8 cellular contexts compared by ENCODE assay signal in genomic region chr20:40962733-40963504, GRCh38.
DNase-seq lines count a peak whose midpoint lies in the region; ATAC-seq, FAIRE-seq and TF ChIP-seq lines count a peak whose summit lies in the region.

No MANE protein-coding gene starts in this region.

- no peaks in the 10 kb centered on the region for H4K20me1 ChIP-seq in HepG2 (ENCODE audit: insufficient read depth, low read length)

- peak overlapping the region; percentile 19; the same call in 1 of the 2 replicates for H3K9ac ChIP-seq in HepG2 (ENCODE audit: insufficient read depth, low read depth, low read length)

- DNase-seq in GM12864 (ENCODE audit: low read depth) (no peak), NCI-H226 (peak; percentile 18), chondrocyte (ENCODE audit: low spot score) (no peak), HepG2 (ENCODE audit: low spot score) (peak; percentile 72)
- peak; percentile 61 to 65 for DNase-seq in activated CD4-positive, alpha-beta T cell treated with anti-CD3 and anti-CD28 coated beads for 24 hours (ENCODE audit: low read depth in 2 of 2)
- peak; percentile 36 to 56 (median 54) for DNase-seq in stimulated activated CD4-positive, alpha-beta T cell treated with anti-CD3 and anti-CD28 coated beads, TNF-alpha, amount 100 ng/mL, for 1 hour (ENCODE audit: low read depth in 3 of 3, low spot score in 1 of 3)

- TF ChIP-seq CTCF in GM12864 (IDR thresholded peaks at IDR 0.05; ENCODE audit: low read depth, low read length, missing control alignments) (peak; percentile 80), chondrocyte (IDR thresholded peaks at IDR 0.05) (peak; percentile 91), HepG2 (CRISPR knock-in tag; IDR thresholded peaks at IDR 0.05) (peak; percentile 93)

- TF ChIP-seq POLR2A in HepG2 (IDR thresholded peaks at IDR 0.05; ENCODE audit: insufficient read depth in 1 of 2, low read depth in 2 of 2, low read length in 2 of 2) = no peak

- no peaks in the 10 kb centered on the region for H3K9me3 Mint-ChIP-seq in chondrocyte (ENCODE audit: low read depth)

- no peaks in the 10 kb centered on the region for H3K9me3 ChIP-seq in HepG2 (ENCODE audit: low read length)

- H2AFZ ChIP-seq in HepG2 (ENCODE audit: low read length) = no peak overlapping the region

- POLR2A ChIA-PET in HepG2 (lab: Yijun Ruan, JAX) = no interaction called here

- intact Hi-C loops in HepG2 (cut with micrococcal nuclease; ENCODE audit: unreplicated experiment) = loop anchor here (1.0 to 5.0 kb wide), 4 partner anchors 166 to 801 kb away; no protein-coding TSS in a partner anchor

- H3K27me3 ChIP-seq in HepG2 (ENCODE audit: control insufficient read depth in 1 of 2, insufficient read depth in 2 of 2, low read length in 2 of 2) = peaks cover 2 to 5% of the 10 kb centered on the region in 2 experiments; a peak in 1 of 5 replicates

- no peak for TF ChIP-seq EP300 in HepG2 (IDR thresholded peaks at IDR 0.05; ENCODE audit: low read depth in 2 of 2, low read length in 2 of 2)
- no peak for TF ChIP-seq EP300 in HepG2 (CRISPR knock-in tag; IDR thresholded peaks at IDR 0.05; ENCODE audit: borderline replicate concordance)

- in situ Hi-C loops in HepG2 (cut with HindIII; ENCODE audit: extremely low pct_ligation_motif_present, low pct_unique_long_range_greater_than_20kb) = no loop called here

- H3K36me3 Mint-ChIP-seq in chondrocyte (ENCODE audit: low read depth) = no peaks in the 10 kb centered on the region

- no peak overlapping the region for H3K4me3 Mint-ChIP-seq in chondrocyte (ENCODE audit: unreplicated experiment)

- no peak overlapping the region for H3K27ac Mint-ChIP-seq in chondrocyte (ENCODE audit: unreplicated experiment)

- H3K4me1 Mint-ChIP-seq in chondrocyte (ENCODE audit: low read depth) = peaks cover 6% of the 10 kb centered on the region

- peak; percentile 94 for TF ChIP-seq RAD21 in HepG2 (CRISPR knock-in tag; IDR thresholded peaks at IDR 0.05)

- no peaks in the 10 kb centered on the region for H3K27me3 Mint-ChIP-seq in chondrocyte (ENCODE audit: low read depth)

- H3K4me3 ChIP-seq in GM12864 (ENCODE audit: low read depth, low read length) (no peak overlapping the region), HepG2 (replicated peaks in 1 of 3; ENCODE audit: insufficient read depth in 1 of 3, low read depth in 2 of 3, low read length in 3 of 3) (peak overlapping the region in 2 of 3 experiments; percentile 17 to 62; a peak in 2 of 6 replicates)

- no peaks in the 10 kb centered on the region for H3K36me3 ChIP-seq in HepG2 (replicated peaks in 1 of 2; ENCODE audit: control insufficient read depth in 1 of 2, insufficient read depth in 2 of 2, low read length in 2 of 2)

- ATAC-seq in HG02973 (IDR thresholded peaks at IDR 0.05; ENCODE audit: unreplicated experiment) (peak; percentile 79), HepG2 (peak; percentile 90), GM18870 (IDR thresholded peaks at IDR 0.05; ENCODE audit: unreplicated experiment) (no peak)

- H3K27ac ChIP-seq in HepG2 (ENCODE audit: extremely low read length, insufficient read depth, low read length) = no peak overlapping the region

- no TSS peak for BruUV-seq in HepG2 (replicated peaks; lab: Mats Ljungman, UMichigan)

- peaks cover 22% of the 10 kb centered on the region for H3K4me1 ChIP-seq in HepG2 (ENCODE audit: insufficient read depth, low read length)

- FAIRE-seq in HepG2 (lab: Jason Lieb, UNC) = peak; percentile 61

- CTCF ChIA-PET in HepG2 (lab: Yijun Ruan, JAX; ENCODE audit: low intra/inter-chr PET ratio, low total read pairs) = interaction anchor here (0.6 to 1.8 kb wide), 7 partner anchors 70 to 1849 kb away, joined by 3 to 11 read pairs (median 5); no protein-coding TSS in a partner anchor

- peak overlapping the region; percentile 84 for H3K4me2 ChIP-seq in HepG2 (ENCODE audit: low read depth, low read length)

- H3K79me2 ChIP-seq in HepG2 (ENCODE audit: insufficient read depth, low read length) = no peaks in the 10 kb centered on the region

- 6% methylated on average over 21 of the region's 21 CpGs for WGBS in HepG2 (ENCODE audit: low lambda C conversion rate)

TF ChIP-seq in HepG2, 621 proteins besides CTCF, POLR2A, EP300 and RAD21 (continues in another document):
- TF ChIP-seq ZNF235 (CRISPR knock-in tag; IDR thresholded peaks at IDR 0.05; ENCODE audit: borderline replicate concordance) (0 out of 2 replicates have a peak, but pooled peaks have one; percentile 39), ZNF280B (CRISPR knock-in tag; IDR thresholded peaks at IDR 0.05; ENCODE audit: borderline replicate concordance) (0 out of 2 replicates have a peak, but pooled peaks have one; percentile 49), REPIN1 (CRISPR knock-in tag; IDR thresholded peaks at IDR 0.05; ENCODE audit: borderline replicate concordance, low read depth) (no peak), FOXO1 (CRISPR knock-in tag; IDR thresholded peaks at IDR 0.05) (no peak), DDIT3 (CRISPR knock-in tag; IDR thresholded peaks at IDR 0.05) (no peak), ZHX1 (CRISPR knock-in tag; IDR thresholded peaks at IDR 0.05; ENCODE audit: low read depth) (no peak), THAP7 (CRISPR knock-in tag; IDR thresholded peaks at IDR 0.05) (0 out of 2 replicates have a peak, but pooled peaks have one; percentile 13), ZNF644 (CRISPR knock-in tag; IDR thresholded peaks at IDR 0.05; ENCODE audit: low read depth) (0 out of 2 replicates have a peak, but pooled peaks have one; percentile 39), XRCC5 (optimal IDR thresholded peaks at IDR 0.05; ENCODE audit: low read length) (peak; percentile 93), TMF1 (CRISPR knock-in tag; IDR thresholded peaks at IDR 0.05; ENCODE audit: low read depth) (no peak), NFE2L1 (CRISPR knock-in tag; IDR thresholded peaks at IDR 0.05; ENCODE audit: borderline replicate concordance) (no peak), TEAD3 (CRISPR knock-in tag; optimal IDR thresholded peaks at IDR 0.05; ENCODE audit: borderline replicate concordance) (peak; percentile 20), ZNF276 (CRISPR knock-in tag; IDR thresholded peaks at IDR 0.05; ENCODE audit: low read depth) (0 out of 2 replicates have a peak, but pooled peaks have one; percentile 58)

Comparison
In these comparisons a context has a peak if more than half of its experiments do, and no peak if none do; other contexts are left out.
1. DNase-seq: peak in NCI-H226 (single experiment), activated CD4-positive, alpha-beta T cell treated with anti-CD3 and anti-CD28 coated beads for 24 hours (2 of 2), HepG2 (single experiment) and stimulated activated CD4-positive, alpha-beta T cell treated with anti-CD3 and anti-CD28 coated beads, TNF-alpha, amount 100 ng/mL, for 1 hour (3 of 3); none in GM12864 (single experiment) and chondrocyte (single experiment).
2. Peak in every context shown above with its lines, with median percentiles within 50 percentile points of each other: CTCF ChIP-seq.